ENCODE assay signal across 9 cellular contexts in the genomic region with DNA sequence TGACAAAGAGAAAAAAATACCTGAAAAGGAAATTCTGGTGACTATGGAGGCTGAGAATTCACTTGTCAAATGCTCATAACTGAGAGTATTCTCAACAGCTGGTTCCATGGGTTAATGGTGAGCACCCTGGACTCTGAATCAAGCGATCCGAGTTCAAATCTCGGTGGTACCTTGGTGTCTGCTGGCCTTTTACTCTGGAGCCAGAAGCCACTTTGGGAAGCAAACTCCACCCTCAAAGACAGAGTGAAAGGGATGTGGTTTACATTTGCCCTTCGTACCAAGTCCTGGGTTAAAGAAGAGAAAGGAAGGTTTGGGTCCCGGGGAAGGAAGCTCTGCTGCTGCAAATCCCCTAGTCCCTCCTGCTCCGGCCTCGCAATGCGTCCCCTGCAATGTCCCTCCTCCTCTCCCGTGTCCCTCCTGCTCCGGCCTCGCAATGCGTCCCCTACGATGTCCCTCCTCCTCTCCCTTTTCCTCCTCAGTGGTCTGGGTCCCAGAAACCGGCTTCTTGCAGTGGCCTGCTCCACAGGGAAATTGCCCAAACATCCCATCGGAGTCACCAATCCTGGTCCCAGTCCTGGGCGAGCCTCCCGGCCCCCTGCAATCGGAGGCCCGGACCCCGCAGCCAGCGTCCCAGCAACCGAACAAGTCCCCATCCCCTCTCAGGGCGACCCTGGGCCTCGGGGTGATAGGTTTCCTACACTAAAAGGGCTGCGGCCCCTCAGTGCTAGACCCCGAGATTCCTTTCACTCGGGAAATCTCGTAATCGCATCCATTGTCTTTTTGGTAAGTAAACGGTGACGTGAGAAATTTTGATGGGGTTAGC.
DNase-seq lines count a peak whose midpoint lies in the region; ATAC-seq and TF ChIP-seq lines count a peak whose summit lies in the region.
"Had no signal": no experiment of that assay in that cellular context is flagged by ENCODE, and none has a peak within 500 bp of the region (broad histone marks: within the 10 kb centered on the region; RNA-seq: fewer than 3 reads in every experiment).

No MANE protein-coding gene starts in this region.

- TF ChIP-seq CTCF in HEK293 (tag by site-specific recombination; IDR thresholded peaks at IDR 0.05) (no peak), brain microvascular endothelial cell (IDR thresholded peaks at IDR 0.05; ENCODE audit: low read depth, low read length, missing control alignments) (no peak), thyroid gland (IDR thresholded peaks at IDR 0.05) (no peak)

- H3K4me1 ChIP-seq in HEK293 (ENCODE audit: control insufficient read depth, insufficient read depth, low read length): no peaks in the 10 kb centered on the region
- H3K4me1 ChIP-seq in thyroid gland: no peaks in the 10 kb centered on the region

- CTCF ChIA-PET in HEK293 (lab: Yijun Ruan, JAX): no interaction called here

- H3K36me3 ChIP-seq in HEK293 (ENCODE audit: control insufficient read depth in 2 of 2, insufficient read depth in 1 of 2, low read length in 2 of 2) (no peaks in the 10 kb centered on the region), brain microvascular endothelial cell (replicated peaks) (no peaks in the 10 kb centered on the region), thyroid gland (no peaks in the 10 kb centered on the region)

- H3K9me3 ChIP-seq in HEK293 (ENCODE audit: control insufficient read depth, insufficient read depth, low read depth, low read length) (no peaks in the 10 kb centered on the region), thyroid gland (no peaks in the 10 kb centered on the region)

- no peak overlapping the region for H3K4me3 Mint-ChIP-seq in immature natural killer cell

- 24% methylated on average over 31 of the region's 31 CpGs for WGBS in thyroid gland, 2 donors

- no peaks in the 10 kb centered on the region for H3K4me1 Mint-ChIP-seq in immature natural killer cell

- H3K4me3 ChIP-seq in HEK293 (ENCODE audit: low read depth, low read length): no peak overlapping the region
- peak overlapping the region; percentile 47 for H3K4me3 ChIP-seq in brain microvascular endothelial cell (ENCODE audit: low read depth, low read length)
- no peak overlapping the region for H3K4me3 ChIP-seq in thyroid gland (replicated peaks in 1 of 3)

- no peak overlapping the region for H3K27ac Mint-ChIP-seq in immature natural killer cell

- H3K36me3 Mint-ChIP-seq in immature natural killer cell: peaks cover 0 to 6% (median 0%) of the 10 kb centered on the region in 3 donors

- intact Hi-C loops in thyroid gland (cut with DNase I): no loop called here

- H3K27ac ChIP-seq in HEK293 (ENCODE audit: extremely low read depth, low read depth, low read length) (no peak overlapping the region), brain microvascular endothelial cell (no peak overlapping the region), thyroid gland (no peak overlapping the region)
- H3K27ac ChIP-seq: epithelial cell of prostate had no signal

- DNase-seq in DMS 273 (lab: John Stamatoyannopoulos, UW; ENCODE audit: unreplicated experiment): peak; percentile 90
- DNase-seq in brain microvascular endothelial cell: peak; percentile 82
- peak; percentile 22 for DNase-seq in left kidney (ENCODE audit: low read depth, low spot score)
- DNase-seq in thyroid gland: no peak
- no peak for DNase-seq in immature natural killer cell

- H3K9me3 Mint-ChIP-seq in immature natural killer cell: no peaks in the 10 kb centered on the region

- H3K27me3 ChIP-seq in brain microvascular endothelial cell (replicated peaks): peaks cover 12% of the 10 kb centered on the region
- peaks cover 15% of the 10 kb centered on the region for H3K27me3 ChIP-seq in thyroid gland

- POLR2A ChIA-PET in HEK293 (lab: Yijun Ruan, JAX): no interaction called here

- H3K27me3 Mint-ChIP-seq in immature natural killer cell (ENCODE audit: low read depth in 3 of 3): peaks cover 17 to 30% (median 25%) of the 10 kb centered on the region in 3 donors

- TF ChIP-seq POLR2A in thyroid gland (IDR thresholded peaks at IDR 0.05): no peak

- ATAC-seq in GM21619 (IDR thresholded peaks at IDR 0.05; ENCODE audit: unreplicated experiment) (no peak), GM18519 (IDR thresholded peaks at IDR 0.05; ENCODE audit: low FRiP score, unreplicated experiment) (no peak)

- in situ Hi-C loops in brain microvascular endothelial cell (cut with HindIII; ENCODE audit: low pct_ligation_motif_present, low sequenced_read_pairs): no loop called here

TF ChIP-seq in HEK293, 187 proteins besides CTCF, POLR2A, EP300 and RAD21 (continues in another document):
- TF ChIP-seq ZNF174 (tag by site-specific recombination; IDR thresholded peaks at IDR 0.05) (no peak), TRIM28 (IDR thresholded peaks at IDR 0.05; ENCODE audit: borderline replicate concordance, low read length) (peak; percentile 58; the same call in 1 of the 2 replicates), KLF7 (tag by site-specific recombination; IDR thresholded peaks at IDR 0.05; ENCODE audit: borderline replicate concordance) (no peak), PRDM1 (tag by site-specific recombination; IDR thresholded peaks at IDR 0.05) (0 out of 2 replicates have a peak, but pooled peaks have one; percentile 4), ZIC2 (tag by site-specific recombination; IDR thresholded peaks at IDR 0.05) (no peak), ZNF184 (tag by site-specific recombination; IDR thresholded peaks at IDR 0.05) (no peak), ZNF138 (tag by site-specific recombination; IDR thresholded peaks at IDR 0.05; ENCODE audit: borderline replicate concordance) (no peak), ZNF391 (tag by site-specific recombination; IDR thresholded peaks at IDR 0.05; ENCODE audit: borderline replicate concordance, low read depth) (0 out of 2 replicates have a peak, but pooled peaks have one; percentile 14), ZNF157 (tag by site-specific recombination; IDR thresholded peaks at IDR 0.05) (no peak), ZSCAN30 (tag by site-specific recombination; IDR thresholded peaks at IDR 0.05) (no peak), YY2 (tag by site-specific recombination; IDR thresholded peaks at IDR 0.05) (no peak), ZNF24 (tag by site-specific recombination; IDR thresholded peaks at IDR 0.05) (no peak), ZBTB20 (tag by site-specific recombination; IDR thresholded peaks at IDR 0.05) (peak; percentile 38; the same call in 1 of the 2 replicates), ZNF2 (tag by site-specific recombination; IDR thresholded peaks at IDR 0.05) (no peak), ZNF266 (tag by site-specific recombination; IDR thresholded peaks at IDR 0.05; ENCODE audit: low read depth) (no peak), ZNF654 (tag by site-specific recombination; IDR thresholded peaks at IDR 0.05; ENCODE audit: low read depth) (no peak), ZNF366 (tag by site-specific recombination; conservative IDR thresholded peaks at IDR 0.05) (peak; percentile 77), ZNF514 (tag by site-specific recombination; IDR thresholded peaks at IDR 0.05) (no peak), ZNF202 (tag by site-specific recombination; IDR thresholded peaks at IDR 0.05; ENCODE audit: borderline replicate concordance) (no peak), ZNF561 (tag by site-specific recombination; IDR thresholded peaks at IDR 0.05; ENCODE audit: borderline replicate concordance) (no peak), SP3 (tag by site-specific recombination; IDR thresholded peaks at IDR 0.05) (peak; percentile 49), GLIS1 (tag by site-specific recombination; IDR thresholded peaks at IDR 0.05) (0 out of 2 replicates have a peak, but pooled peaks have one; percentile 18), ZNF324 (tag by site-specific recombination; IDR thresholded peaks at IDR 0.05) (no peak), ZNF610 (tag by site-specific recombination; IDR thresholded peaks at IDR 0.05; ENCODE audit: borderline replicate concordance) (no peak)
- TF ChIP-seq, protein P1, sequence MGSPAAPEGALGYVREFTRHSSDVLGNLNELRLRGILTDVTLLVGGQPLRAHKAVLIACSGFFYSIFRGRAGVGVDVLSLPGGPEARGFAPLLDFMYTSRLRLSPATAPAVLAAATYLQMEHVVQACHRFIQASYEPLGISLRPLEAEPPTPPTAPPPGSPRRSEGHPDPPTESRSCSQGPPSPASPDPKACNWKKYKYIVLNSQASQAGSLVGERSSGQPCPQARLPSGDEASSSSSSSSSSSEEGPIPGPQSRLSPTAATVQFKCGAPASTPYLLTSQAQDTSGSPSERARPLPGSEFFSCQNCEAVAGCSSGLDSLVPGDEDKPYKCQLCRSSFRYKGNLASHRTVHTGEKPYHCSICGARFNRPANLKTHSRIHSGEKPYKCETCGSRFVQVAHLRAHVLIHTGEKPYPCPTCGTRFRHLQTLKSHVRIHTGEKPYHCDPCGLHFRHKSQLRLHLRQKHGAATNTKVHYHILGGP (tag by site-specific recombination; IDR thresholded peaks at IDR 0.05): no peak
- TF ChIP-seq, protein P2, sequence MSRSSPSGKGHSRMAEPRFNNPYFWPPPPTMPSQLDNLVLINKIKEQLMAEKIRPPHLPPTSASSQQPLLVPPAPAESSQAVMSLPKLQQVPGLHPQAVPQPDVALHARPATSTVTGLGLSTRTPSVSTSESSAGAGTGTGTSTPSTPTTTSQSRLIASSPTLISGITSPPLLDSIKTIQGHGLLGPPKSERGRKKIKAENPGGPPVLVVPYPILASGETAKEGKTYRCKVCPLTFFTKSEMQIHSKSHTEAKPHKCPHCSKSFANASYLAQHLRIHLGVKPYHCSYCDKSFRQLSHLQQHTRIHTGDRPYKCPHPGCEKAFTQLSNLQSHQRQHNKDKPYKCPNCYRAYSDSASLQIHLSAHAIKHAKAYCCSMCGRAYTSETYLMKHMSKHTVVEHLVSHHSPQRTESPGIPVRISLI (tag by site-specific recombination; IDR thresholded peaks at IDR 0.05): no peak
- TF ChIP-seq, protein P3, sequence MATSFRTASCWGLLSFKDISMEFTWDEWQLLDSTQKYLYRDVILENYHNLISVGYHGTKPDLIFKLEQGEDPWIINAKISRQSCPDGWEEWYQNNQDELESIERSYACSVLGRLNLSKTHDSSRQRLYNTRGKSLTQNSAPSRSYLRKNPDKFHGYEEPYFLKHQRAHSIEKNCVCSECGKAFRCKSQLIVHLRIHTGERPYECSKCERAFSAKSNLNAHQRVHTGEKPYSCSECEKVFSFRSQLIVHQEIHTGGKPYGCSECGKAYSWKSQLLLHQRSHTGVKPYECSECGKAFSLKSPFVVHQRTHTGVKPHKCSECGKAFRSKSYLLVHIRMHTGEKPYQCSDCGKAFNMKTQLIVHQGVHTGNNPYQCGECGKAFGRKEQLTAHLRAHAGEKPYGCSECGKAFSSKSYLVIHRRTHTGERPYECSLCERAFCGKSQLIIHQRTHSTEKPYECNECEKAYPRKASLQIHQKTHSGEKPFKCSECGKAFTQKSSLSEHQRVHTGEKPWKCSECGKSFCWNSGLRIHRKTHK (tag by site-specific recombination; IDR thresholded peaks at IDR 0.05): no peak

Comparison
In these comparisons a context has a peak if more than half of its experiments do, and no peak if none do; other contexts are left out.
1. DNase-seq: peak in DMS 273 (single experiment), brain microvascular endothelial cell (single experiment) and left kidney (single experiment); none in thyroid gland (0 of 2) and immature natural killer cell (0 of 3).